In genomic region chr3:184815046-184815930, GRCh38 we compare ENCODE assay signal across 12 cellular contexts. TPM values are rescaled to one million over a fixed set of nuclear protein-coding genes. Genes with fewer than 3 reads are reported as not detected.
A peak's percentile ranks its signal among the peaks of the same experiment; 100 is the strongest.
DNase-seq lines count a peak whose midpoint lies in the region; ATAC-seq and TF ChIP-seq lines count a peak whose summit lies in the region.
"Had no signal": no experiment of that assay in that cellular context is flagged by ENCODE, and none has a peak within 500 bp of the region (broad histone marks: within the 10 kb centered on the region; RNA-seq: fewer than 3 reads in every experiment).

No MANE protein-coding gene starts in this region.

- H3K18ac ChIP-seq in mesenchymal stem cell (ENCODE audit: low read depth in 1 of 2, low read length in 2 of 2): peak overlapping the region; percentile 16 to 60

- no peak overlapping the region for H3K4me2 ChIP-seq in mesenchymal stem cell (ENCODE audit: low read length, poor library complexity, severe bottlenecking)

- H3K27me3 Mint-ChIP-seq in CD4-positive, alpha-beta T cell: no peaks in the 10 kb centered on the region
- H3K27me3 Mint-ChIP-seq in HFFc6 (ENCODE audit: insufficient read depth): no peaks in the 10 kb centered on the region; the same call in 1 of the 2 replicates
- no peaks in the 10 kb centered on the region for H3K27me3 Mint-ChIP-seq in activated naive CD8-positive, alpha-beta T cell treated with anti-CD3 and anti-CD28 coated beads, Interleukin-2, amount 10 ng/mL, durations not matched to agents 7 days and 5 days
- H3K27me3 Mint-ChIP-seq: dendritic cell treated with granulocyte-macrophage colony-stimulating factor and Interleukin-4, amounts not matched to agents 40 ng/mL and 50 ng/mL, for 4 days had no signal

- no peak overlapping the region for H2BK120ac ChIP-seq in mesenchymal stem cell (ENCODE audit: low read depth, low read length)

- no peak overlapping the region for H3K14ac ChIP-seq in mesenchymal stem cell (ENCODE audit: low read length in 2 of 2)

- no peak overlapping the region for H3K4ac ChIP-seq in mesenchymal stem cell (ENCODE audit: low read depth in 1 of 2, low read length in 2 of 2)

- H2BK15ac ChIP-seq in mesenchymal stem cell (ENCODE audit: low read depth, poor library complexity, severe bottlenecking): no peak overlapping the region

- H3K79me1 ChIP-seq in mesenchymal stem cell (replicated peaks; ENCODE audit: low read length, poor library complexity, severe bottlenecking): peaks cover 41% of the 10 kb centered on the region

- 35% methylated on average over 4 of the region's 7 CpGs for WGBS in mesenchymal stem cell
- WGBS in prostate gland: 84% methylated on average over 7 of the region's 7 CpGs

- no peak overlapping the region for H4K91ac ChIP-seq in mesenchymal stem cell (ENCODE audit: low read length)

- no peak for TF ChIP-seq POLR2A in prostate gland (IDR thresholded peaks at IDR 0.05)

- H3K27ac ChIP-seq in CD4-positive, alpha-beta T cell (ENCODE audit: low read depth, low read length): peak overlapping the region; percentile 38
- H3K27ac ChIP-seq in mesenchymal stem cell (ENCODE audit: low read length, poor library complexity, severe bottlenecking): no peak overlapping the region
- H3K27ac ChIP-seq in prostate gland: no peak overlapping the region

- no peak overlapping the region for H2AFZ ChIP-seq in mesenchymal stem cell (ENCODE audit: low read depth, low read length)

- H3K4me3 ChIP-seq in mesenchymal stem cell (ENCODE audit: insufficient read depth in 1 of 2, low read depth in 1 of 2, low read length in 2 of 2): no peak overlapping the region
- no peak overlapping the region for H3K4me3 ChIP-seq in prostate gland

- CTCF ChIA-PET in CD4-positive, alpha-beta T cell (lab: Charles Lee): interaction anchor here (2.8 kb wide), 1 partner anchor 254 kb away, joined by 10 read pairs; the partner anchor contains the start of gene EPHB3

- no peaks in the 10 kb centered on the region for H3K27me3 ChIP-seq in CD4-positive, alpha-beta T cell (ENCODE audit: control insufficient read depth, insufficient read depth, low read length)
- H3K27me3 ChIP-seq in mesenchymal stem cell (ENCODE audit: control insufficient read depth in 1 of 2, insufficient read depth in 1 of 2, low read length in 2 of 2): no peaks in the 10 kb centered on the region
- no peaks in the 10 kb centered on the region for H3K27me3 ChIP-seq in prostate gland (replicated peaks; ENCODE audit: insufficient read depth)

- peak overlapping the region; percentile 79 for H3K27ac Mint-ChIP-seq in CD4-positive, alpha-beta T cell
- peak overlapping the region; percentile 24; the same call in 1 of the 2 replicates for H3K27ac Mint-ChIP-seq in HFFc6
- H3K27ac Mint-ChIP-seq in activated naive CD8-positive, alpha-beta T cell treated with anti-CD3 and anti-CD28 coated beads, Interleukin-2, amount 10 ng/mL, durations not matched to agents 7 days and 5 days: peak overlapping the region; percentile 67
- H3K27ac Mint-ChIP-seq: H9 had no signal

- no peak overlapping the region for H3K9ac ChIP-seq in mesenchymal stem cell (ENCODE audit: low read length)

- no peak overlapping the region for H2AK5ac ChIP-seq in mesenchymal stem cell (ENCODE audit: low read length, severe bottlenecking)

- peak; percentile 48 for ATAC-seq in CD4-positive, alpha-beta T cell (ENCODE audit: poor library complexity)
- ATAC-seq in activated naive CD8-positive, alpha-beta T cell treated with anti-CD3 and anti-CD28 coated beads, Interleukin-2, amount 10 ng/mL, durations not matched to agents 7 days and 5 days (ENCODE audit: low read depth): peak; percentile 8

- H3K36me3 Mint-ChIP-seq in CD4-positive, alpha-beta T cell (ENCODE audit: low read depth): peaks cover 46% of the 10 kb centered on the region
- H3K36me3 Mint-ChIP-seq in HFFc6 (ENCODE audit: low read depth): peaks cover 20% of the 10 kb centered on the region
- H3K36me3 Mint-ChIP-seq in activated naive CD8-positive, alpha-beta T cell treated with anti-CD3 and anti-CD28 coated beads, Interleukin-2, amount 10 ng/mL, durations not matched to agents 7 days and 5 days: peaks cover 24% of the 10 kb centered on the region

- POLR2A ChIA-PET in CD4-positive, alpha-beta T cell (lab: Charles Lee): no interaction called here
- POLR2A ChIA-PET in activated naive CD8-positive, alpha-beta T cell treated with anti-CD3 and anti-CD28 coated beads, Interleukin-2, amount 10 ng/mL, durations not matched to agents 7 days and 5 days (lab: Charles Lee): interaction anchor here (0.6 to 0.7 kb wide), 2 partner anchors 41 to 169 kb away, joined by 3 read pairs; no protein-coding TSS in a partner anchor

- H3K23ac ChIP-seq in mesenchymal stem cell (ENCODE audit: low read length in 2 of 2): no peak overlapping the region

- no peaks in the 10 kb centered on the region for H3K9me3 Mint-ChIP-seq in CD4-positive, alpha-beta T cell
- H3K9me3 Mint-ChIP-seq in HFFc6: no peaks in the 10 kb centered on the region
- H3K9me3 Mint-ChIP-seq in activated naive CD8-positive, alpha-beta T cell treated with anti-CD3 and anti-CD28 coated beads, Interleukin-2, amount 10 ng/mL, durations not matched to agents 7 days and 5 days: peaks cover 2% of the 10 kb centered on the region
- H3K9me3 Mint-ChIP-seq: dendritic cell treated with granulocyte-macrophage colony-stimulating factor and Interleukin-4, amounts not matched to agents 40 ng/mL and 50 ng/mL, for 4 days; H9 had no signal

- H4K8ac ChIP-seq in mesenchymal stem cell (ENCODE audit: low read length): no peak overlapping the region

- H3K4me1 ChIP-seq in mesenchymal stem cell (ENCODE audit: control insufficient read depth, insufficient read depth, low read depth, low read length): peaks cover 5% of the 10 kb centered on the region
- H3K4me1 ChIP-seq in prostate gland (replicated peaks): no peaks in the 10 kb centered on the region

- H3K4me1 Mint-ChIP-seq in CD4-positive, alpha-beta T cell (ENCODE audit: low read depth): peaks cover 76% of the 10 kb centered on the region
- peaks cover 63% of the 10 kb centered on the region for H3K4me1 Mint-ChIP-seq in HFFc6 (ENCODE audit: low read depth)
- peaks cover 52% of the 10 kb centered on the region for H3K4me1 Mint-ChIP-seq in activated naive CD8-positive, alpha-beta T cell treated with anti-CD3 and anti-CD28 coated beads, Interleukin-2, amount 10 ng/mL, durations not matched to agents 7 days and 5 days

- H2BK12ac ChIP-seq in mesenchymal stem cell (ENCODE audit: low read length in 2 of 2): no peak overlapping the region

- TF ChIP-seq CTCF in CD4-positive, alpha-beta T cell (IDR thresholded peaks at IDR 0.05): no peak
- TF ChIP-seq CTCF in HFFc6 (IDR thresholded peaks at IDR 0.05): no peak
- no peak for TF ChIP-seq CTCF in prostate gland (IDR thresholded peaks at IDR 0.05)

- intact Hi-C loops in CD4-positive, alpha-beta T cell (cut with DNase I, micrococcal nuclease): loop anchor here in 1 of 2 experiments (10.0 kb wide), 3 partner anchors 770 to 1720 kb away; partner anchors contain the start of genes MCCC1, PARL and SENP2
- intact Hi-C loops in prostate gland (cut with DNase I): no loop called here

- peak in 1 of 10 experiments; percentile 13 for DNase-seq in CD4-positive, alpha-beta T cell
- DNase-seq in HFFc6 (peak; percentile 85), mesenchymal stem cell (peak; percentile 95), NOMO-1 treated with DMSO at 0.1 percent for 48 hours (lab: John Stamatoyannopoulos, UW; ENCODE audit: unreplicated experiment) (no peak), cortex of kidney (lab: John Stamatoyannopoulos, UW) (no peak), NCI-H510A (lab: John Stamatoyannopoulos, UW) (no peak), prostate gland (ENCODE audit: low spot score) (no peak)
- DNase-seq in activated naive CD8-positive, alpha-beta T cell treated with anti-CD3 and anti-CD28 coated beads, Interleukin-2, amount 10 ng/mL, durations not matched to agents 7 days and 5 days: no peak
- DNase-seq: H9; NCI-H1436 treated with DMSO at 0.1 percent for 48 hours; stimulated activated CD4-positive, alpha-beta T cell treated with anti-CD3 and anti-CD28 coated beads, Interleukin-2, amount 100 ng/mL, for 24 hours had no signal

- H3K36me3 ChIP-seq in mesenchymal stem cell (ENCODE audit: control insufficient read depth in 1 of 2, insufficient read depth in 2 of 2, low read depth in 1 of 2, low read length in 2 of 2) (peaks cover 2 to 20% of the 10 kb centered on the region in 2 experiments), prostate gland (no peaks in the 10 kb centered on the region)

- H2BK5ac ChIP-seq in mesenchymal stem cell (ENCODE audit: low read depth, low read length, poor library complexity, severe bottlenecking): no peak overlapping the region

- no peaks in the 10 kb centered on the region for H3K9me3 ChIP-seq in CD4-positive, alpha-beta T cell (ENCODE audit: control insufficient read depth, low read length)
- H3K9me3 ChIP-seq in mesenchymal stem cell (ENCODE audit: control insufficient read depth, low read length): no peaks in the 10 kb centered on the region
- no peaks in the 10 kb centered on the region for H3K9me3 ChIP-seq in prostate gland

- H3K4me3 Mint-ChIP-seq in CD4-positive, alpha-beta T cell: peak overlapping the region; percentile 52
- H3K4me3 Mint-ChIP-seq in HFFc6: no peak overlapping the region
- H3K4me3 Mint-ChIP-seq in activated naive CD8-positive, alpha-beta T cell treated with anti-CD3 and anti-CD28 coated beads, Interleukin-2, amount 10 ng/mL, durations not matched to agents 7 days and 5 days: peak overlapping the region; percentile 22
- H3K4me3 Mint-ChIP-seq: dendritic cell treated with granulocyte-macrophage colony-stimulating factor and Interleukin-4, amounts not matched to agents 40 ng/mL and 50 ng/mL, for 4 days; H9 had no signal

RNA-seq across cellular contexts. Expression of gene VPS8, which starts 3.3 kb away (rescaled TPM):
- 10 to 100 TPM; 56.8 to 61.2 TPM for total RNA-seq in CD4-positive, alpha-beta T cell
- total RNA-seq in HFFc6 (2021; fragmentation: NEBNext Ultra II Directional; extraction: Animal tissue kit (Norgen Biotek cat#: 25700)): 10 to 100 TPM; 26.8 to 34.8 (median 33.0) TPM
- total RNA-seq in activated naive CD8-positive, alpha-beta T cell treated with anti-CD3 and anti-CD28 coated beads, Interleukin-2, amount 10 ng/mL, durations not matched to agents 7 days and 5 days: 10 to 100 TPM; 56.8 to 59.1 TPM
- polyA plus RNA-seq in mesenchymal stem cell (2013, experiment 1 of 2): 13.9 TPM
- 15.3 TPM for polyA plus RNA-seq in mesenchymal stem cell (2013, experiment 2 of 2)
- 10 to 100 TPM; 36.7 to 70.6 TPM for total RNA-seq in prostate gland

Comparison
In these comparisons a context has a peak if more than half of its experiments do, and no peak if none do; other contexts are left out.
1. DNase-seq: peak in HFFc6 (single experiment) and mesenchymal stem cell (single experiment); none in activated naive CD8-positive, alpha-beta T cell treated with anti-CD3 and anti-CD28 coated beads, Interleukin-2, amount 10 ng/mL, durations not matched to agents 7 days and 5 days (single experiment), NOMO-1 treated with DMSO at 0.1 percent for 48 hours (single experiment), cortex of kidney (single experiment), NCI-H510A (single experiment) and prostate gland (single experiment).
2. H3K27ac Mint-ChIP-seq: peak in every context shown above with its lines; median percentile 79 in CD4-positive, alpha-beta T cell; 67 in activated naive CD8-positive, alpha-beta T cell treated with anti-CD3 and anti-CD28 coated beads, Interleukin-2, amount 10 ng/mL, durations not matched to agents 7 days and 5 days; 24 in HFFc6.